ENCODE assay signal across 9 cellular contexts in genomic region chr12:43988838-43989560, GRCh38.
DNase-seq lines count a peak whose midpoint lies in the region; ATAC-seq, FAIRE-seq and TF ChIP-seq lines count a peak whose summit lies in the region.
"Had no signal": no experiment of that assay in that cellular context is flagged by ENCODE, and none has a peak within 500 bp of the region (broad histone marks: within the 10 kb centered on the region; RNA-seq: fewer than 3 reads in every experiment).

No MANE protein-coding gene starts in this region.

- H3K27me3 Mint-ChIP-seq in CD8-positive, alpha-beta memory T cell = no peaks in the 10 kb centered on the region

- H3K36me3 Mint-ChIP-seq in CD8-positive, alpha-beta memory T cell = peaks cover 0 to 6% (median 5%) of the 10 kb centered on the region in 3 donors
- H3K36me3 Mint-ChIP-seq: natural killer cell had no signal

- H3K4me1 Mint-ChIP-seq in CD8-positive, alpha-beta memory T cell = peaks cover 3 to 7% (median 7%) of the 10 kb centered on the region in 3 donors

- CTCF ChIA-PET in CD8-positive, alpha-beta memory T cell (lab: Charles Lee) = no interaction called here

- no peak overlapping the region for H3K27ac ChIP-seq in CD8-positive, alpha-beta memory T cell (ENCODE audit: low read depth, low read length)
- no peak overlapping the region for H3K27ac ChIP-seq in gastroesophageal sphincter

- H3K4me3 ChIP-seq in adipocyte (ENCODE audit: low read length) = no peak overlapping the region
- no peak overlapping the region for H3K4me3 ChIP-seq in CD8-positive, alpha-beta memory T cell (ENCODE audit: low read length)
- no peak overlapping the region for H3K4me3 ChIP-seq in gastroesophageal sphincter

- H3K4me3 Mint-ChIP-seq in CD8-positive, alpha-beta memory T cell = no peak overlapping the region
- H3K4me3 Mint-ChIP-seq: natural killer cell had no signal

- no peak overlapping the region for H3K9ac ChIP-seq in adipocyte (ENCODE audit: low read length)

- POLR2A ChIA-PET in CD8-positive, alpha-beta memory T cell (lab: Charles Lee) = no interaction called here

- H3K9me3 ChIP-seq in adipocyte (ENCODE audit: control insufficient read depth, low read length) (no peaks in the 10 kb centered on the region), gastroesophageal sphincter (no peaks in the 10 kb centered on the region)
- H3K9me3 ChIP-seq in CD8-positive, alpha-beta memory T cell (ENCODE audit: low read length) = no peaks in the 10 kb centered on the region

- peaks cover 13% of the 10 kb centered on the region for H3K4me1 ChIP-seq in adipocyte (ENCODE audit: control insufficient read depth, insufficient read depth, low read length)
- no peaks in the 10 kb centered on the region for H3K4me1 ChIP-seq in CD8-positive, alpha-beta memory T cell (ENCODE audit: insufficient read depth, low read length)
- peaks cover 0 to 6% (median 0%) of the 10 kb centered on the region in 3 donors for H3K4me1 ChIP-seq in gastroesophageal sphincter

- H3K9me3 Mint-ChIP-seq in CD8-positive, alpha-beta memory T cell = no peaks in the 10 kb centered on the region
- H3K9me3 Mint-ChIP-seq: natural killer cell had no signal

- peak; percentile 78 for FAIRE-seq in GM18507 (lab: Jason Lieb, UNC)

- H3K36me3 ChIP-seq in adipocyte (ENCODE audit: control insufficient read depth, insufficient read depth, low read length, severe bottlenecking) = no peaks in the 10 kb centered on the region
- H3K36me3 ChIP-seq in CD8-positive, alpha-beta memory T cell (ENCODE audit: insufficient read depth, low read length) = no peaks in the 10 kb centered on the region
- no peaks in the 10 kb centered on the region for H3K36me3 ChIP-seq in gastroesophageal sphincter

- no peak for TF ChIP-seq POLR2A in gastroesophageal sphincter (IDR thresholded peaks at IDR 0.05)

- WGBS in gastroesophageal sphincter (ENCODE audit: low coverage in 1 of 2), 2 donors = 42 to 55% methylated on average over 4 to 5 of the region's 5 CpGs

- no peak for TF ChIP-seq CTCF in gastroesophageal sphincter (IDR thresholded peaks at IDR 0.05)

- H3K27me3 ChIP-seq in adipocyte (replicated peaks; ENCODE audit: control insufficient read depth, insufficient read depth, low read length) = no peaks in the 10 kb centered on the region
- no peaks in the 10 kb centered on the region for H3K27me3 ChIP-seq in CD8-positive, alpha-beta memory T cell (ENCODE audit: insufficient read depth, low read length, poor library complexity, severe bottlenecking)
- no peaks in the 10 kb centered on the region for H3K27me3 ChIP-seq in gastroesophageal sphincter

- DNase-seq in GM18507 (ENCODE audit: extremely low spot score, insufficient read length, low read depth) = peak; percentile 14
- DNase-seq in adipocyte (ENCODE audit: low read depth) = peak; percentile 14
- DNase-seq in stimulated activated CD4-positive, alpha-beta T cell treated with anti-CD3 and anti-CD28 coated beads, Interleukin-1b, Interleukin-23, amount 100 ng/mL, for 48 hours = no peak
- DNase-seq in CD8-positive, alpha-beta memory T cell = no peak
- DNase-seq in effector CD4-positive, alpha-beta T cell = no peak
- DNase-seq: natural killer cell had no signal

- peak; percentile 99 for ATAC-seq in GM21390 (IDR thresholded peaks at IDR 0.05; ENCODE audit: unreplicated experiment)
- peak; percentile 86 for ATAC-seq in HG03108 (IDR thresholded peaks at IDR 0.05; ENCODE audit: unreplicated experiment)
- ATAC-seq in gastroesophageal sphincter = no peak
- ATAC-seq: natural killer cell had no signal

- H3K27ac Mint-ChIP-seq in CD8-positive, alpha-beta memory T cell = no peak overlapping the region
- H3K27ac Mint-ChIP-seq: natural killer cell had no signal

- no peak for TF ChIP-seq EP300 in gastroesophageal sphincter (IDR thresholded peaks at IDR 0.05)

Comparison
In these comparisons a context has a peak if more than half of its experiments do, and no peak if none do; other contexts are left out.
1. DNase-seq: peak in GM18507 (single experiment) and adipocyte (single experiment); none in stimulated activated CD4-positive, alpha-beta T cell treated with anti-CD3 and anti-CD28 coated beads, Interleukin-1b, Interleukin-23, amount 100 ng/mL, for 48 hours (single experiment), CD8-positive, alpha-beta memory T cell (0 of 5) and effector CD4-positive, alpha-beta T cell (single experiment).